ENCODE assay signal across 8 cellular contexts in genomic region chr11:57491371-57492061, GRCh38. TPM values are rescaled to one million over a fixed set of nuclear protein-coding genes. Genes with fewer than 3 reads are reported as not detected.
DNase-seq lines count a peak whose midpoint lies in the region; ATAC-seq lines count a peak whose summit lies in the region.

No MANE protein-coding gene starts in this region.

- no peak overlapping the region for H3K27ac Mint-ChIP-seq in stimulated activated effector memory CD8-positive, alpha-beta T cell treated with anti-CD3 and anti-CD28 coated beads, Interleukin-12 subunit alpha, Interleukin-12 subunit beta, amount 100 ng/mL, for 72 hours

- no peak overlapping the region for H3K27ac ChIP-seq in right cardiac atrium (ENCODE audit: low read length)

- no peak overlapping the region for H3K4me3 Mint-ChIP-seq in stimulated activated effector memory CD8-positive, alpha-beta T cell treated with anti-CD3 and anti-CD28 coated beads, Interleukin-12 subunit alpha, Interleukin-12 subunit beta, amount 100 ng/mL, for 72 hours

- peaks cover 9% of the 10 kb centered on the region for H3K4me1 Mint-ChIP-seq in stimulated activated effector memory CD8-positive, alpha-beta T cell treated with anti-CD3 and anti-CD28 coated beads, Interleukin-12 subunit alpha, Interleukin-12 subunit beta, amount 100 ng/mL, for 72 hours

- H3K4me1 ChIP-seq in right cardiac atrium (ENCODE audit: control insufficient read depth, insufficient read depth, low read length): no peaks in the 10 kb centered on the region

- H3K27me3 ChIP-seq in right cardiac atrium (ENCODE audit: control insufficient read depth, insufficient read depth): no peaks in the 10 kb centered on the region

- H3K4me3 ChIP-seq in right cardiac atrium (ENCODE audit: low read length): no peak overlapping the region

- H3K9me3 ChIP-seq in right cardiac atrium (ENCODE audit: control insufficient read depth, low read length): no peaks in the 10 kb centered on the region

- intact Hi-C loops in right cardiac atrium (cut with DNase I): loop anchor here in 1 of 4 donors (5.0 kb wide), 1 partner anchor 36 kb away; no protein-coding TSS in a partner anchor

- DNase-seq in NCI-H2171 treated with DMSO at 0.1 percent for 48 hours (lab: John Stamatoyannopoulos, UW) (peak; percentile 11), NCI-H2171 (lab: John Stamatoyannopoulos, UW) (no peak), NOMO-1 treated with dmso at 0.1 percent for 144 hours (lab: John Stamatoyannopoulos, UW; ENCODE audit: unreplicated experiment) (peak; percentile 26), right cardiac atrium (peak in 2 of 3 donors; percentile 76 to 77)
- peak; percentile 12 for DNase-seq in activated effector memory CD4-positive, alpha-beta T cell treated with Interleukin-2 at 50 U/mL for 16 hours
- peak; percentile 48 to 79 for DNase-seq in stimulated activated effector memory CD8-positive, alpha-beta T cell treated with anti-CD3 and anti-CD28 coated beads, Interleukin-12 subunit alpha, Interleukin-12 subunit beta, amount 100 ng/mL, for 72 hours (ENCODE audit: low spot score in 2 of 2)

- ATAC-seq in right cardiac atrium (peak; percentile 37 to 40), HG03280 (IDR thresholded peaks at IDR 0.05; ENCODE audit: unreplicated experiment) (no peak), GM18498 (IDR thresholded peaks at IDR 0.05; ENCODE audit: unreplicated experiment) (no peak)
- ATAC-seq in stimulated activated effector memory CD8-positive, alpha-beta T cell treated with anti-CD3 and anti-CD28 coated beads, Interleukin-12 subunit alpha, Interleukin-12 subunit beta, amount 100 ng/mL, for 72 hours: peak; percentile 76

- H3K9me3 Mint-ChIP-seq in stimulated activated effector memory CD8-positive, alpha-beta T cell treated with anti-CD3 and anti-CD28 coated beads, Interleukin-12 subunit alpha, Interleukin-12 subunit beta, amount 100 ng/mL, for 72 hours: no peaks in the 10 kb centered on the region

- peaks cover 23% of the 10 kb centered on the region for H3K36me3 Mint-ChIP-seq in stimulated activated effector memory CD8-positive, alpha-beta T cell treated with anti-CD3 and anti-CD28 coated beads, Interleukin-12 subunit alpha, Interleukin-12 subunit beta, amount 100 ng/mL, for 72 hours

- WGBS in right cardiac atrium: 79% methylated on average over 11 of the region's 11 CpGs

RNA-seq across cellular contexts. Expression of gene SLC43A1, which starts 24.0 kb away (rescaled TPM):
- 1 to 10 TPM; 3.4 to 10.0 (median 8.8) TPM for total RNA-seq in right cardiac atrium
- 8.4 TPM for polyA plus RNA-seq in right cardiac atrium

RNA-seq across cellular contexts. Expression of gene RTN4RL2, which starts 31.2 kb away (rescaled TPM):
- total RNA-seq in right cardiac atrium: 1 to 10 TPM in 1 of 4 donors, under 1 TPM in 3; 0.65 to 1.4 (median 0.79) TPM
- polyA plus RNA-seq in right cardiac atrium: 0.97 TPM

RNA-seq across cellular contexts. Expression of gene TIMM10, which starts 39.0 kb away (rescaled TPM):
- total RNA-seq in right cardiac atrium: 10 to 100 TPM; 40.6 to 68.8 (median 50.2) TPM
- 59.2 TPM for polyA plus RNA-seq in right cardiac atrium

RNA-seq across cellular contexts. Expression of gene SMTNL1, which starts 45.9 kb away (rescaled TPM):
- total RNA-seq in right cardiac atrium: not detected
- polyA plus RNA-seq in right cardiac atrium: not detected

Comparison
In these comparisons a context has a peak if more than half of its experiments do, and no peak if none do; other contexts are left out.
1. ATAC-seq: peak in right cardiac atrium (2 of 2) and stimulated activated effector memory CD8-positive, alpha-beta T cell treated with anti-CD3 and anti-CD28 coated beads, Interleukin-12 subunit alpha, Interleukin-12 subunit beta, amount 100 ng/mL, for 72 hours (single experiment); none in HG03280 (single experiment) and GM18498 (single experiment).